In the genomic region with DNA sequence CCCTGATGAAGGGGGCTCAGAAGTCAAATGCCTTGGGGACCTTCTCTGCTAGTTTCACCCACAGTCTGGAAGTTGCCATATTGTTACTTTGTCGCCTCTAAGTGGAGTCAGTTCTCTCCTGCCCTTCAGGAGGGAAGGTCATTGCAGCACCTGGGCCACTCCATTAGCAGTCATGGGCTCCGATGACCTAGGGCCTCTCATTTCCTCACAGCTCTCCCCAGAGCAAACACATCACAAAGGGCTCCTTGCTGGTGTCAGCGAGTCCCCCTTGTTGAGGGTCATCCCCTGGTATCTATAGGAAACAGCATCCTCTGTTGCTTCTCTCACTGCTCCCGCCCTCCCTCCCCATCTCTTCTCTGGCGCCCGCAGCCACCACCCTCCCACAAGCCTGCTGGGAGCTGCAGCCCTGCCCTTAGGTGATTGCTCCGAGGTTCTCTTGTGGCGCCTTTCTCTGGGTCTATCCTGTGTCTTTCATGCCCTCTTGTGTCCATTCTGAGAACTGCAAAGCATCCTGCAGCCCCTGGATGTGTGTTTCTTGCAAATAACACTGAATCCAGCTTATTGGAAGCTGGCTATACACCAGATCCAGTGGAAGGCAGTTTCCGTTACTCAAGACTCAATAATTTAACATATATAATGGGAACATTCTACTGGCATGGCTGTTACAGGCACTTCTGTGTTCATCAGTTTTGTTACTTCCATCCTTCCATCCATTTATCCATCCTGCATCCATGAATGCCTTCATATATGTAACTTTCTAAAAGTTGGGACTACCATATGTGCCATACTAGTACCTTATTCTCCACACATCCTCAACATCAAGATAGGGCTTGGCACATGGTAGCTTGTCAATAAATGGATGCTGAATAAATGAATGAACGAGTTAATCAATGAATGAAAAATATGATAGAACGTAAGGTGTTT, we compare ENCODE assay signal across 1 cellular context.
TF ChIP-seq lines count a peak whose summit lies in the region.

No MANE protein-coding gene starts in this region.

TF ChIP-seq in HepG2, 621 proteins besides CTCF, POLR2A, EP300 and RAD21 (continued from another document and continues in another):
- TF ChIP-seq, protein P1, sequence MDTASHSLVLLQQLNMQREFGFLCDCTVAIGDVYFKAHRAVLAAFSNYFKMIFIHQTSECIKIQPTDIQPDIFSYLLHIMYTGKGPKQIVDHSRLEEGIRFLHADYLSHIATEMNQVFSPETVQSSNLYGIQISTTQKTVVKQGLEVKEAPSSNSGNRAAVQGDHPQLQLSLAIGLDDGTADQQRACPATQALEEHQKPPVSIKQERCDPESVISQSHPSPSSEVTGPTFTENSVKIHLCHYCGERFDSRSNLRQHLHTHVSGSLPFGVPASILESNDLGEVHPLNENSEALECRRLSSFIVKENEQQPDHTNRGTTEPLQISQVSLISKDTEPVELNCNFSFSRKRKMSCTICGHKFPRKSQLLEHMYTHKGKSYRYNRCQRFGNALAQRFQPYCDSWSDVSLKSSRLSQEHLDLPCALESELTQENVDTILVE (CRISPR knock-in tag; IDR thresholded peaks at IDR 0.05) = 0 out of 2 replicates have a peak, but pooled peaks have one; percentile 41
- TF ChIP-seq MEF2D (CRISPR knock-in tag; IDR thresholded peaks at IDR 0.05) (peak; percentile 69; the same call in 1 of the 2 replicates), HMG20B (CRISPR knock-in tag; conservative IDR thresholded peaks at IDR 0.05) (no peak), ELF3 (CRISPR knock-in tag; IDR thresholded peaks at IDR 0.05) (peak; percentile 54; the same call in 1 of the 2 replicates), TEAD2 (CRISPR knock-in tag; IDR thresholded peaks at IDR 0.05) (no peak), RXRB (CRISPR knock-in tag; IDR thresholded peaks at IDR 0.05; ENCODE audit: borderline replicate concordance) (peak; percentile 60; the same call in 1 of the 2 replicates), KDM3A (CRISPR knock-in tag; IDR thresholded peaks at IDR 0.05; ENCODE audit: low read depth) (peak; percentile 52; the same call in 1 of the 2 replicates), POGZ (CRISPR knock-in tag; IDR thresholded peaks at IDR 0.05) (no peak), SMAD3 (CRISPR knock-in tag; IDR thresholded peaks at IDR 0.05) (0 out of 2 replicates have a peak, but pooled peaks have one; percentile 51), KAT8 (CRISPR knock-in tag; IDR thresholded peaks at IDR 0.05) (no peak), ZSCAN29 (CRISPR knock-in tag; conservative IDR thresholded peaks at IDR 0.05) (no peak), ZNF619 (CRISPR knock-in tag; IDR thresholded peaks at IDR 0.05) (0 out of 2 replicates have a peak, but pooled peaks have one; percentile 39), SRF (IDR thresholded peaks at IDR 0.05; ENCODE audit: low read depth, low read length) (0 out of 2 replicates have a peak, but pooled peaks have one; percentile 23), ZKSCAN5 (CRISPR knock-in tag; IDR thresholded peaks at IDR 0.05) (no peak), RFXANK (CRISPR knock-in tag; IDR thresholded peaks at IDR 0.05) (no peak), ZNF839 (CRISPR knock-in tag; IDR thresholded peaks at IDR 0.05; ENCODE audit: borderline replicate concordance) (no peak), PHF8 (CRISPR knock-in tag; IDR thresholded peaks at IDR 0.05) (no peak), ZNF317 (CRISPR knock-in tag; IDR thresholded peaks at IDR 0.05) (no peak), MIXL1 (CRISPR knock-in tag; IDR thresholded peaks at IDR 0.05) (peak; percentile 68; the same call in 1 of the 2 replicates), FLYWCH1 (CRISPR knock-in tag; IDR thresholded peaks at IDR 0.05) (no peak), PHF20 (CRISPR knock-in tag; IDR thresholded peaks at IDR 0.05) (no peak), TEAD3 (CRISPR knock-in tag; optimal IDR thresholded peaks at IDR 0.05; ENCODE audit: borderline replicate concordance) (peak; percentile 23), ZNF543 (CRISPR knock-in tag; IDR thresholded peaks at IDR 0.05) (no peak), NR2F2 (IDR thresholded peaks at IDR 0.05; ENCODE audit: borderline replicate concordance, low read depth) (no peak), ZNF788 (CRISPR knock-in tag; IDR thresholded peaks at IDR 0.05; ENCODE audit: borderline replicate concordance) (no peak), AKAP8 (CRISPR knock-in tag; IDR thresholded peaks at IDR 0.05) (no peak), ZNF431 (CRISPR knock-in tag; IDR thresholded peaks at IDR 0.05; ENCODE audit: borderline replicate concordance, low read depth) (no peak), ZNF629 (CRISPR knock-in tag; conservative IDR thresholded peaks at IDR 0.05) (no peak), ZNF333 (CRISPR knock-in tag; IDR thresholded peaks at IDR 0.05; ENCODE audit: borderline replicate concordance) (0 out of 2 replicates have a peak, but pooled peaks have one; percentile 53), ZFP41 (CRISPR knock-in tag; IDR thresholded peaks at IDR 0.05; ENCODE audit: borderline replicate concordance) (0 out of 2 replicates have a peak, but pooled peaks have one; percentile 14)
- TF ChIP-seq, protein P2, sequence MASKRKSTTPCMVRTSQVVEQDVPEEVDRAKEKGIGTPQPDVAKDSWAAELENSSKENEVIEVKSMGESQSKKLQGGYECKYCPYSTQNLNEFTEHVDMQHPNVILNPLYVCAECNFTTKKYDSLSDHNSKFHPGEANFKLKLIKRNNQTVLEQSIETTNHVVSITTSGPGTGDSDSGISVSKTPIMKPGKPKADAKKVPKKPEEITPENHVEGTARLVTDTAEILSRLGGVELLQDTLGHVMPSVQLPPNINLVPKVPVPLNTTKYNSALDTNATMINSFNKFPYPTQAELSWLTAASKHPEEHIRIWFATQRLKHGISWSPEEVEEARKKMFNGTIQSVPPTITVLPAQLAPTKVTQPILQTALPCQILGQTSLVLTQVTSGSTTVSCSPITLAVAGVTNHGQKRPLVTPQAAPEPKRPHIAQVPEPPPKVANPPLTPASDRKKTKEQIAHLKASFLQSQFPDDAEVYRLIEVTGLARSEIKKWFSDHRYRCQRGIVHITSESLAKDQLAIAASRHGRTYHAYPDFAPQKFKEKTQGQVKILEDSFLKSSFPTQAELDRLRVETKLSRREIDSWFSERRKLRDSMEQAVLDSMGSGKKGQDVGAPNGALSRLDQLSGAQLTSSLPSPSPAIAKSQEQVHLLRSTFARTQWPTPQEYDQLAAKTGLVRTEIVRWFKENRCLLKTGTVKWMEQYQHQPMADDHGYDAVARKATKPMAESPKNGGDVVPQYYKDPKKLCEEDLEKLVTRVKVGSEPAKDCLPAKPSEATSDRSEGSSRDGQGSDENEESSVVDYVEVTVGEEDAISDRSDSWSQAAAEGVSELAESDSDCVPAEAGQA (IDR thresholded peaks at IDR 0.05; ENCODE audit: low read depth) = no peak
- TF ChIP-seq, protein P2 (CRISPR knock-in tag; IDR thresholded peaks at IDR 0.05; ENCODE audit: borderline replicate concordance) = no peak
- TF ChIP-seq, protein P3, sequence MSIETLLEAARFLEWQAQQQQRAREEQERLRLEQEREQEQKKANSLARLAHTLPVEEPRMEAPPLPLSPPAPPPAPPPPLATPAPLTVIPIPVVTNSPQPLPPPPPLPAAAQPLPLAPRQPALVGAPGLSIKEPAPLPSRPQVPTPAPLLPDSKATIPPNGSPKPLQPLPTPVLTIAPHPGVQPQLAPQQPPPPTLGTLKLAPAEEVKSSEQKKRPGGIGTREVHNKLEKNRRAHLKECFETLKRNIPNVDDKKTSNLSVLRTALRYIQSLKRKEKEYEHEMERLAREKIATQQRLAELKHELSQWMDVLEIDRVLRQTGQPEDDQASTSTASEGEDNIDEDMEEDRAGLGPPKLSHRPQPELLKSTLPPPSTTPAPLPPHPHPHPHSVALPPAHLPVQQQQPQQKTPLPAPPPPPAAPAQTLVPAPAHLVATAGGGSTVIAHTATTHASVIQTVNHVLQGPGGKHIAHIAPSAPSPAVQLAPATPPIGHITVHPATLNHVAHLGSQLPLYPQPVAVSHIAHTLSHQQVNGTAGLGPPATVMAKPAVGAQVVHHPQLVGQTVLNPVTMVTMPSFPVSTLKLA (IDR thresholded peaks at IDR 0.05) = no peak
- TF ChIP-seq, protein P4, sequence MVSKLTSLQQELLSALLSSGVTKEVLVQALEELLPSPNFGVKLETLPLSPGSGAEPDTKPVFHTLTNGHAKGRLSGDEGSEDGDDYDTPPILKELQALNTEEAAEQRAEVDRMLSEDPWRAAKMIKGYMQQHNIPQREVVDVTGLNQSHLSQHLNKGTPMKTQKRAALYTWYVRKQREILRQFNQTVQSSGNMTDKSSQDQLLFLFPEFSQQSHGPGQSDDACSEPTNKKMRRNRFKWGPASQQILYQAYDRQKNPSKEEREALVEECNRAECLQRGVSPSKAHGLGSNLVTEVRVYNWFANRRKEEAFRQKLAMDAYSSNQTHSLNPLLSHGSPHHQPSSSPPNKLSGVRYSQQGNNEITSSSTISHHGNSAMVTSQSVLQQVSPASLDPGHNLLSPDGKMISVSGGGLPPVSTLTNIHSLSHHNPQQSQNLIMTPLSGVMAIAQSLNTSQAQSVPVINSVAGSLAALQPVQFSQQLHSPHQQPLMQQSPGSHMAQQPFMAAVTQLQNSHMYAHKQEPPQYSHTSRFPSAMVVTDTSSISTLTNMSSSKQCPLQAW (CRISPR knock-in tag; IDR thresholded peaks at IDR 0.05) = peak; percentile 52; the same call in 1 of the 2 replicates
- TF ChIP-seq, protein P5, sequence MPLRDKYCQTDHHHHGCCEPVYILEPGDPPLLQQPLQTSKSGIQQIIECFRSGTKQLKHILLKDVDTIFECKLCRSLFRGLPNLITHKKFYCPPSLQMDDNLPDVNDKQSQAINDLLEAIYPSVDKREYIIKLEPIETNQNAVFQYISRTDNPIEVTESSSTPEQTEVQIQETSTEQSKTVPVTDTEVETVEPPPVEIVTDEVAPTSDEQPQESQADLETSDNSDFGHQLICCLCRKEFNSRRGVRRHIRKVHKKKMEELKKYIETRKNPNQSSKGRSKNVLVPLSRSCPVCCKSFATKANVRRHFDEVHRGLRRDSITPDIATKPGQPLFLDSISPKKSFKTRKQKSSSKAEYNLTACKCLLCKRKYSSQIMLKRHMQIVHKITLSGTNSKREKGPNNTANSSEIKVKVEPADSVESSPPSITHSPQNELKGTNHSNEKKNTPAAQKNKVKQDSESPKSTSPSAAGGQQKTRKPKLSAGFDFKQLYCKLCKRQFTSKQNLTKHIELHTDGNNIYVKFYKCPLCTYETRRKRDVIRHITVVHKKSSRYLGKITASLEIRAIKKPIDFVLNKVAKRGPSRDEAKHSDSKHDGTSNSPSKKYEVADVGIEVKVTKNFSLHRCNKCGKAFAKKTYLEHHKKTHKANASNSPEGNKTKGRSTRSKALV (CRISPR knock-in tag; IDR thresholded peaks at IDR 0.05) = no peak
- TF ChIP-seq, protein P6, sequence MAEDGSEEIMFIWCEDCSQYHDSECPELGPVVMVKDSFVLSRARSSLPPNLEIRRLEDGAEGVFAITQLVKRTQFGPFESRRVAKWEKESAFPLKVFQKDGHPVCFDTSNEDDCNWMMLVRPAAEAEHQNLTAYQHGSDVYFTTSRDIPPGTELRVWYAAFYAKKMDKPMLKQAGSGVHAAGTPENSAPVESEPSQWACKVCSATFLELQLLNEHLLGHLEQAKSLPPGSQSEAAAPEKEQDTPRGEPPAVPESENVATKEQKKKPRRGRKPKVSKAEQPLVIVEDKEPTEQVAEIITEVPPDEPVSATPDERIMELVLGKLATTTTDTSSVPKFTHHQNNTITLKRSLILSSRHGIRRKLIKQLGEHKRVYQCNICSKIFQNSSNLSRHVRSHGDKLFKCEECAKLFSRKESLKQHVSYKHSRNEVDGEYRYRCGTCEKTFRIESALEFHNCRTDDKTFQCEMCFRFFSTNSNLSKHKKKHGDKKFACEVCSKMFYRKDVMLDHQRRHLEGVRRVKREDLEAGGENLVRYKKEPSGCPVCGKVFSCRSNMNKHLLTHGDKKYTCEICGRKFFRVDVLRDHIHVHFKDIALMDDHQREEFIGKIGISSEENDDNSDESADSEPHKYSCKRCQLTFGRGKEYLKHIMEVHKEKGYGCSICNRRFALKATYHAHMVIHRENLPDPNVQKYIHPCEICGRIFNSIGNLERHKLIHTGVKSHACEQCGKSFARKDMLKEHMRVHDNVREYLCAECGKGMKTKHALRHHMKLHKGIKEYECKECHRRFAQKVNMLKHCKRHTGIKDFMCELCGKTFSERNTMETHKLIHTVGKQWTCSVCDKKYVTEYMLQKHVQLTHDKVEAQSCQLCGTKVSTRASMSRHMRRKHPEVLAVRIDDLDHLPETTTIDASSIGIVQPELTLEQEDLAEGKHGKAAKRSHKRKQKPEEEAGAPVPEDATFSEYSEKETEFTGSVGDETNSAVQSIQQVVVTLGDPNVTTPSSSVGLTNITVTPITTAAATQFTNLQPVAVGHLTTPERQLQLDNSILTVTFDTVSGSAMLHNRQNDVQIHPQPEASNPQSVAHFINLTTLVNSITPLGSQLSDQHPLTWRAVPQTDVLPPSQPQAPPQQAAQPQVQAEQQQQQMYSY (CRISPR knock-in tag; IDR thresholded peaks at IDR 0.05) = no peak
- TF ChIP-seq, protein P7, sequence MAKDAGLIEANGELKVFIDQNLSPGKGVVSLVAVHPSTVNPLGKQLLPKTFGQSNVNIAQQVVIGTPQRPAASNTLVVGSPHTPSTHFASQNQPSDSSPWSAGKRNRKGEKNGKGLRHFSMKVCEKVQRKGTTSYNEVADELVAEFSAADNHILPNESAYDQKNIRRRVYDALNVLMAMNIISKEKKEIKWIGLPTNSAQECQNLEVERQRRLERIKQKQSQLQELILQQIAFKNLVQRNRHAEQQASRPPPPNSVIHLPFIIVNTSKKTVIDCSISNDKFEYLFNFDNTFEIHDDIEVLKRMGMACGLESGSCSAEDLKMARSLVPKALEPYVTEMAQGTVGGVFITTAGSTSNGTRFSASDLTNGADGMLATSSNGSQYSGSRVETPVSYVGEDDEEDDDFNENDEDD (CRISPR knock-in tag; IDR thresholded peaks at IDR 0.05; ENCODE audit: borderline replicate concordance) = 0 out of 2 replicates have a peak, but pooled peaks have one; percentile 47
- TF ChIP-seq, protein P8, sequence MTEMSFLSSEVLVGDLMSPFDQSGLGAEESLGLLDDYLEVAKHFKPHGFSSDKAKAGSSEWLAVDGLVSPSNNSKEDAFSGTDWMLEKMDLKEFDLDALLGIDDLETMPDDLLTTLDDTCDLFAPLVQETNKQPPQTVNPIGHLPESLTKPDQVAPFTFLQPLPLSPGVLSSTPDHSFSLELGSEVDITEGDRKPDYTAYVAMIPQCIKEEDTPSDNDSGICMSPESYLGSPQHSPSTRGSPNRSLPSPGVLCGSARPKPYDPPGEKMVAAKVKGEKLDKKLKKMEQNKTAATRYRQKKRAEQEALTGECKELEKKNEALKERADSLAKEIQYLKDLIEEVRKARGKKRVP (CRISPR knock-in tag; IDR thresholded peaks at IDR 0.05) = 0 out of 4 replicates have a peak, but pooled peaks of 1 of the 2 experiments have one; percentile 29
